ENCODE assay signal across 1 cellular context in the genomic region with DNA sequence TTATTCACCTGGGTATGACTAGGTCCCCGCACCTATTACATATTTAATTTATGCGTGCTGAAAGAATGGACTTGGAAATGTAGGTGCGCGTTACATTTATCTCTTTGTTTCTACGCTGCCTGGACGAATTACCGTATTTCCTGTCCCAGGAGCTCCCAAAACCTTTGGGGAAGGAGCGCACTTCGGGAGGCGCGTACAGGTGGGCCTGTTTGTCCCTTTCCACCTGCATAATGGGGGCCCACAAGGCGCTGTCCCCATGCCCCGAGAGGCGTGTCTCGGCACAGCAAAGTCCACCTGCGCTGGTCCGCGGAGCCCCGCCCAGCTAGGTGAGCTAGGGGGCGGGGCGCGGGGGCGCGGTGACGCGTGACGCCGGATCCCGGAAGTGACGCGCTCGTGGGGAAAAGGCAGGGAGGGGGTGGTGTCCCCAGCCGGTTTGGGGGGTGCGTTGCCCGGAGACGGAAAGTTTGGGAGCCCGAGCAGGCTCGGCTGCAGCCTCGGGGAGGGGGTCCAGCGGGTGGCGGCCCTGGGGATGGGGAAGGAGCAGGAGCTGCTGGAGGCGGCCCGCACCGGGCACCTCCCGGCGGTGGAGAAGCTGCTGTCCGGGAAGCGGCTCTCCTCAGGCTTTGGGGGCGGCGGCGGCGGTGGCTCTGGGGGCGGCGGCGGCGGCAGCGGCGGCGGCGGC.
TF ChIP-seq lines count a peak whose summit lies in the region.

A gene with protein sequence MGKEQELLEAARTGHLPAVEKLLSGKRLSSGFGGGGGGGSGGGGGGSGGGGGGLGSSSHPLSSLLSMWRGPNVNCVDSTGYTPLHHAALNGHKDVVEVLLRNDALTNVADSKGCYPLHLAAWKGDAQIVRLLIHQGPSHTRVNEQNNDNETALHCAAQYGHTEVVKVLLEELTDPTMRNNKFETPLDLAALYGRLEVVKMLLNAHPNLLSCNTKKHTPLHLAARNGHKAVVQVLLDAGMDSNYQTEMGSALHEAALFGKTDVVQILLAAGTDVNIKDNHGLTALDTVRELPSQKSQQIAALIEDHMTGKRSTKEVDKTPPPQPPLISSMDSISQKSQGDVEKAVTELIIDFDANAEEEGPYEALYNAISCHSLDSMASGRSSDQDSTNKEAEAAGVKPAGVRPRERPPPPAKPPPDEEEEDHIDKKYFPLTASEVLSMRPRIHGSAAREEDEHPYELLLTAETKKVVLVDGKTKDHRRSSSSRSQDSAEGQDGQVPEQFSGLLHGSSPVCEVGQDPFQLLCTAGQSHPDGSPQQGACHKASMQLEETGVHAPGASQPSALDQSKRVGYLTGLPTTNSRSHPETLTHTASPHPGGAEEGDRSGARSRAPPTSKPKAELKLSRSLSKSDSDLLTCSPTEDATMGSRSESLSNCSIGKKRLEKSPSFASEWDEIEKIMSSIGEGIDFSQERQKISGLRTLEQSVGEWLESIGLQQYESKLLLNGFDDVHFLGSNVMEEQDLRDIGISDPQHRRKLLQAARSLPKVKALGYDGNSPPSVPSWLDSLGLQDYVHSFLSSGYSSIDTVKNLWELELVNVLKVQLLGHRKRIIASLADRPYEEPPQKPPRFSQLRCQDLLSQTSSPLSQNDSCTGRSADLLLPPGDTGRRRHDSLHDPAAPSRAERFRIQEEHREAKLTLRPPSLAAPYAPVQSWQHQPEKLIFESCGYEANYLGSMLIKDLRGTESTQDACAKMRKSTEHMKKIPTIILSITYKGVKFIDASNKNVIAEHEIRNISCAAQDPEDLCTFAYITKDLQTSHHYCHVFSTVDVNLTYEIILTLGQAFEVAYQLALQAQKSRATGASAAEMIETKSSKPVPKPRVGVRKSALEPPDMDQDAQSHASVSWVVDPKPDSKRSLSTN (plus strand): TSS at position 382 of the 682 bp plus-strand sequence. CDS start 148 bp downstream, at position 530.

TF ChIP-seq in HCT116, 20 proteins besides CTCF, POLR2A, EP300 and RAD21 (continued from another document):
- TF ChIP-seq, protein P1, sequence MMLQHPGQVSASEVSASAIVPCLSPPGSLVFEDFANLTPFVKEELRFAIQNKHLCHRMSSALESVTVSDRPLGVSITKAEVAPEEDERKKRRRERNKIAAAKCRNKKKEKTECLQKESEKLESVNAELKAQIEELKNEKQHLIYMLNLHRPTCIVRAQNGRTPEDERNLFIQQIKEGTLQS (IDR thresholded peaks at IDR 0.05): no peak
- TF ChIP-seq TCF7L2 (IDR thresholded peaks at IDR 0.05; ENCODE audit: borderline replicate concordance, extremely low read depth, insufficient read depth, insufficient read length): no peak
- TF ChIP-seq EZH2phosphoT487 (IDR thresholded peaks at IDR 0.05; ENCODE audit: borderline replicate concordance): no peak
- TF ChIP-seq CEBPB (IDR thresholded peaks at IDR 0.05; ENCODE audit: low read depth): no peak
- TF ChIP-seq ZNF274 (IDR thresholded peaks at IDR 0.05; ENCODE audit: low read depth, low read length): no peak
- TF ChIP-seq ELF1 (IDR thresholded peaks at IDR 0.05; ENCODE audit: borderline replicate concordance, low read depth): peak; percentile 71
- TF ChIP-seq JUND (IDR thresholded peaks at IDR 0.05): no peak
- TF ChIP-seq POLR2AphosphoS5 (IDR thresholded peaks at IDR 0.05; ENCODE audit: low read depth, low read length): peak; percentile 66
- TF ChIP-seq, protein P2, sequence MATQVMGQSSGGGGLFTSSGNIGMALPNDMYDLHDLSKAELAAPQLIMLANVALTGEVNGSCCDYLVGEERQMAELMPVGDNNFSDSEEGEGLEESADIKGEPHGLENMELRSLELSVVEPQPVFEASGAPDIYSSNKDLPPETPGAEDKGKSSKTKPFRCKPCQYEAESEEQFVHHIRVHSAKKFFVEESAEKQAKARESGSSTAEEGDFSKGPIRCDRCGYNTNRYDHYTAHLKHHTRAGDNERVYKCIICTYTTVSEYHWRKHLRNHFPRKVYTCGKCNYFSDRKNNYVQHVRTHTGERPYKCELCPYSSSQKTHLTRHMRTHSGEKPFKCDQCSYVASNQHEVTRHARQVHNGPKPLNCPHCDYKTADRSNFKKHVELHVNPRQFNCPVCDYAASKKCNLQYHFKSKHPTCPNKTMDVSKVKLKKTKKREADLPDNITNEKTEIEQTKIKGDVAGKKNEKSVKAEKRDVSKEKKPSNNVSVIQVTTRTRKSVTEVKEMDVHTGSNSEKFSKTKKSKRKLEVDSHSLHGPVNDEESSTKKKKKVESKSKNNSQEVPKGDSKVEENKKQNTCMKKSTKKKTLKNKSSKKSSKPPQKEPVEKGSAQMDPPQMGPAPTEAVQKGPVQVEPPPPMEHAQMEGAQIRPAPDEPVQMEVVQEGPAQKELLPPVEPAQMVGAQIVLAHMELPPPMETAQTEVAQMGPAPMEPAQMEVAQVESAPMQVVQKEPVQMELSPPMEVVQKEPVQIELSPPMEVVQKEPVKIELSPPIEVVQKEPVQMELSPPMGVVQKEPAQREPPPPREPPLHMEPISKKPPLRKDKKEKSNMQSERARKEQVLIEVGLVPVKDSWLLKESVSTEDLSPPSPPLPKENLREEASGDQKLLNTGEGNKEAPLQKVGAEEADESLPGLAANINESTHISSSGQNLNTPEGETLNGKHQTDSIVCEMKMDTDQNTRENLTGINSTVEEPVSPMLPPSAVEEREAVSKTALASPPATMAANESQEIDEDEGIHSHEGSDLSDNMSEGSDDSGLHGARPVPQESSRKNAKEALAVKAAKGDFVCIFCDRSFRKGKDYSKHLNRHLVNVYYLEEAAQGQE (IDR thresholded peaks at IDR 0.05; ENCODE audit: low read depth): no peak
- no peak for TF ChIP-seq CBX3 (IDR thresholded peaks at IDR 0.05; ENCODE audit: low read depth)
- TF ChIP-seq, protein P3, sequence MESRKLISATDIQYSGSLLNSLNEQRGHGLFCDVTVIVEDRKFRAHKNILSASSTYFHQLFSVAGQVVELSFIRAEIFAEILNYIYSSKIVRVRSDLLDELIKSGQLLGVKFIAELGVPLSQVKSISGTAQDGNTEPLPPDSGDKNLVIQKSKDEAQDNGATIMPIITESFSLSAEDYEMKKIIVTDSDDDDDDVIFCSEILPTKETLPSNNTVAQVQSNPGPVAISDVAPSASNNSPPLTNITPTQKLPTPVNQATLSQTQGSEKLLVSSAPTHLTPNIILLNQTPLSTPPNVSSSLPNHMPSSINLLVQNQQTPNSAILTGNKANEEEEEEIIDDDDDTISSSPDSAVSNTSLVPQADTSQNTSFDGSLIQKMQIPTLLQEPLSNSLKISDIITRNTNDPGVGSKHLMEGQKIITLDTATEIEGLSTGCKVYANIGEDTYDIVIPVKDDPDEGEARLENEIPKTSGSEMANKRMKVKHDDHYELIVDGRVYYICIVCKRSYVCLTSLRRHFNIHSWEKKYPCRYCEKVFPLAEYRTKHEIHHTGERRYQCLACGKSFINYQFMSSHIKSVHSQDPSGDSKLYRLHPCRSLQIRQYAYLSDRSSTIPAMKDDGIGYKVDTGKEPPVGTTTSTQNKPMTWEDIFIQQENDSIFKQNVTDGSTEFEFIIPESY (IDR thresholded peaks at IDR 0.05; ENCODE audit: extremely low read depth, insufficient replicate concordance, low read length): no peak
- no peak; the same call in 1 of the 2 replicates for TF ChIP-seq ZFX (IDR thresholded peaks at IDR 0.05)
- peak; percentile 90 for TF ChIP-seq EGR1 (IDR thresholded peaks at IDR 0.05; ENCODE audit: low read depth)
- no peak for TF ChIP-seq EZH2 (IDR thresholded peaks at IDR 0.05)
- TF ChIP-seq SRF (IDR thresholded peaks at IDR 0.05; ENCODE audit: low read depth): no peak
- peak; percentile 54 for TF ChIP-seq SIN3A (IDR thresholded peaks at IDR 0.05; ENCODE audit: low read depth)
